ENCODE assay signal across 40 cellular contexts in the genomic region with DNA sequence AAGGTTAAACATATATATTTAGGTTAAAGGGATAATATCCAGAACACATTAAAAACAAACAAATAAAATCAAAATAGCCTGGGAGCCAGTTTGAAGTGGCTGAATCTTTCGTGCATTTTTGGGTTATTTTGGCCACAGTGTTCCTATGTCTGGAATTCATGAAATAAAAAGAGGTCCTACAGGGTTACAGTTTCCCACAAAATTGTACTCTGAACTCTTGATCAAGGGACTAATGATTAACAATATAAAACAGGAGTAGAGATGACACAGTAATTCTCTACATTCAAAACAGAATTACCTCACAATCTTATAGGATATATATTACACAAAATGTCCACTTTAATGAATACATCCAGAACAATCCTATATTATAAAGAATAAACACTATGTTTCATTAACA.
"Had no signal": no experiment of that assay in that cellular context is flagged by ENCODE, and none has a peak within 500 bp of the region (broad histone marks: within the 10 kb centered on the region; RNA-seq: fewer than 3 reads in every experiment).

No MANE protein-coding gene starts in this region.

- H3K27me3 Mint-ChIP-seq: activated CD4-positive, alpha-beta memory T cell treated with anti-CD3 and anti-CD28 coated beads, Interleukin-2, amount 10 ng/mL, durations not matched to agents 7 days and 5 days; activated CD4-positive, alpha-beta T cell treated with anti-CD3 and anti-CD28 coated beads for 36 hours; activated CD4-positive, alpha-beta T cell treated with anti-CD3 and anti-CD28 coated beads, Interleukin-2, amount 10 ng/mL, durations not matched to agents 7 days and 5 days; activated CD8-positive, alpha-beta memory T cell treated with anti-CD3 and anti-CD28 coated beads, Interleukin-2, amount 10 ng/mL, durations not matched to agents 7 days and 5 days; activated naive CD4-positive, alpha-beta T cell treated with anti-CD3 and anti-CD28 coated beads, Interleukin-2, amount 10 ng/mL, durations not matched to agents 7 days and 5 days; activated naive CD4-positive, alpha-beta T cell treated with anti-CD3 and anti-CD28 coated beads, Interleukin-2, amount 50 U/mL, for 24 hours; activated naive CD8-positive, alpha-beta T cell; activated naive CD8-positive, alpha-beta T cell treated with anti-CD3 and anti-CD28 coated beads, Interleukin-2, amount 10 ng/mL, durations not matched to agents 7 days and 5 days; activated naive CD8-positive, alpha-beta T cell treated with anti-CD3 and anti-CD28 coated beads, Interleukin-2, amount 50 U/mL, for 24 hours; activated T-cell treated with anti-CD3 and anti-CD28 coated beads, Interleukin-2, amount 50 U/mL, for 24 hours; brain; central memory CD8-positive, alpha-beta T cell had no signal

- H3K27ac ChIP-seq: ascending aorta, cardiac muscle cell, WERI-Rb-1 had no signal

- DNase-seq: activated CD4-positive, alpha-beta memory T cell treated with anti-CD3 and anti-CD28 coated beads, Interleukin-2, amount 10 ng/mL, durations not matched to agents 7 days and 5 days; activated CD4-positive, alpha-beta T cell treated with anti-CD3 and anti-CD28 coated beads for 1 hour; activated CD4-positive, alpha-beta T cell treated with anti-CD3 and anti-CD28 coated beads for 36 hours; activated CD4-positive, alpha-beta T cell treated with anti-CD3 and anti-CD28 coated beads for 48 hours; activated CD4-positive, alpha-beta T cell treated with anti-CD3 and anti-CD28 coated beads, Interleukin-2, amount 10 ng/mL, durations not matched to agents 7 days and 5 days; activated CD4-positive, alpha-beta T cell treated with anti-CD3 and anti-CD28 coated beads, Interleukin-2, amount 50 U/mL, for 48 hours; activated CD4-positive, CD25-positive, alpha-beta regulatory T cell; activated CD8-positive, alpha-beta memory T cell treated with anti-CD3 and anti-CD28 coated beads for 24 hours; activated CD8-positive, alpha-beta memory T cell treated with anti-CD3 and anti-CD28 coated beads, Interleukin-2, amount 10 ng/mL, durations not matched to agents 7 days and 5 days; activated CD8-positive, alpha-beta memory T cell treated with anti-CD3 and anti-CD28 coated beads, Interleukin-2, amount 50 U/mL, for 48 hours; activated CD8-positive, alpha-beta T cell treated with anti-CD3 and anti-CD28 coated beads, Interleukin-2, amount 10 ng/mL, durations not matched to agents 7 days and 5 days; activated effector memory CD4-positive, alpha-beta T cell treated with Interleukin-2 at 50 U/mL for 16 hours; activated gamma-delta T cell; activated naive CD4-positive, alpha-beta T cell treated with anti-CD3 and anti-CD28 coated beads, Interleukin-2, amount 10 ng/mL, durations not matched to agents 7 days and 5 days; activated naive CD4-positive, alpha-beta T cell treated with Interleukin-2 at 50 U/mL for 16 hours; activated naive CD8-positive, alpha-beta T cell treated with anti-CD3 and anti-CD28 coated beads, Interleukin-2, amount 10 ng/mL, durations not matched to agents 7 days and 5 days; activated naive CD8-positive, alpha-beta T cell treated with anti-CD3 and anti-CD28 coated beads, Interleukin-2, amount 50 U/mL, for 24 hours; activated T-cell treated with anti-CD3 and anti-CD28 coated beads, Interleukin-2, amount 50 U/mL, for 24 hours; activated T-cell treated with anti-CD3 and anti-CD28 coated beads, Interleukin-2, amount 50 U/mL, for 48 hours; amygdala; anterior cingulate cortex; caudate nucleus; cerebellar nuclear complex; T-helper 1 cell; T-helper 2 cell; T-helper 9 cell; WERI-Rb-1 had no signal

- H3K9me3 Mint-ChIP-seq: activated CD4-positive, alpha-beta memory T cell treated with anti-CD3 and anti-CD28 coated beads, Interleukin-2, amount 10 ng/mL, durations not matched to agents 7 days and 5 days; activated CD4-positive, alpha-beta T cell treated with anti-CD3 and anti-CD28 coated beads, Interleukin-2, amount 10 ng/mL, durations not matched to agents 7 days and 5 days; activated naive CD4-positive, alpha-beta T cell treated with anti-CD3 and anti-CD28 coated beads, Interleukin-2, amount 10 ng/mL, durations not matched to agents 7 days and 5 days; activated naive CD4-positive, alpha-beta T cell treated with anti-CD3 and anti-CD28 coated beads, Interleukin-2, amount 50 U/mL, for 24 hours; activated naive CD8-positive, alpha-beta T cell treated with anti-CD3 and anti-CD28 coated beads, Interleukin-2, amount 10 ng/mL, durations not matched to agents 7 days and 5 days; activated naive CD8-positive, alpha-beta T cell treated with anti-CD3 and anti-CD28 coated beads, Interleukin-2, amount 50 U/mL, for 24 hours; activated T-cell treated with anti-CD3 and anti-CD28 coated beads, Interleukin-2, amount 50 U/mL, for 24 hours; activated T-helper 2 cell treated with anti-CD3 and anti-CD28 coated beads, Interferon-gamma antibody, Interleukin-2, Interleukin-4, amounts not matched to agents 10 μg/mL and 5 μg/mL and 100 μg/mL, durations not matched to agents 14 hours and 24 hours and 36 hours; brain; central memory CD8-positive, alpha-beta T cell; T-helper 1 cell treated with Interleukin-12 subunit alpha and Interleukin-12 subunit beta and Interleukin-4 antibody, amounts not matched to agents 30 μg/mL and 1 μg/mL, for 36 hours; T-helper 2 cell treated with Interferon-gamma antibody and Interleukin-4, amounts not matched to agents 5 μg/mL and 100 μg/mL, for 36 hours; WTC11 had no signal

- H3K4me3 ChIP-seq: ascending aorta, cardiac muscle cell had no signal

- H3K9me3 ChIP-seq: ascending aorta had no signal

- ATAC-seq: activated CD4-positive, alpha-beta T cell treated with anti-CD3 and anti-CD28 coated beads for 36 hours; activated CD4-positive, CD25-positive, alpha-beta regulatory T cell treated with anti-CD3 and anti-CD28 coated beads, Interleukin-2, amount 50 U/mL, for 24 hours; activated CD8-positive, alpha-beta memory T cell treated with anti-CD3 and anti-CD28 coated beads, Interleukin-2, amount 10 ng/mL, durations not matched to agents 7 days and 5 days; activated CD8-positive, alpha-beta T cell treated with anti-CD3 and anti-CD28 coated beads, Interleukin-2, amount 10 ng/mL, durations not matched to agents 7 days and 5 days; activated naive CD8-positive, alpha-beta T cell treated with anti-CD3 and anti-CD28 coated beads, Interleukin-2, amount 50 U/mL, for 24 hours; WTC11 had no signal

- H3K4me3 Mint-ChIP-seq: activated CD4-positive, alpha-beta memory T cell treated with anti-CD3 and anti-CD28 coated beads, Interleukin-2, amount 10 ng/mL, durations not matched to agents 7 days and 5 days; activated CD4-positive, alpha-beta T cell treated with anti-CD3 and anti-CD28 coated beads for 36 hours; activated CD4-positive, alpha-beta T cell treated with anti-CD3 and anti-CD28 coated beads, Interleukin-2, amount 10 ng/mL, durations not matched to agents 7 days and 5 days; activated CD8-positive, alpha-beta memory T cell treated with anti-CD3 and anti-CD28 coated beads, Interleukin-2, amount 10 ng/mL, durations not matched to agents 7 days and 5 days; activated CD8-positive, alpha-beta T cell treated with anti-CD3 and anti-CD28 coated beads, Interleukin-2, amount 10 ng/mL, durations not matched to agents 7 days and 5 days; activated naive CD4-positive, alpha-beta T cell treated with anti-CD3 and anti-CD28 coated beads, Interleukin-2, amount 10 ng/mL, durations not matched to agents 7 days and 5 days; activated naive CD4-positive, alpha-beta T cell treated with anti-CD3 and anti-CD28 coated beads, Interleukin-2, amount 50 U/mL, for 24 hours; activated naive CD8-positive, alpha-beta T cell; activated naive CD8-positive, alpha-beta T cell treated with anti-CD3 and anti-CD28 coated beads, Interleukin-2, amount 10 ng/mL, durations not matched to agents 7 days and 5 days; activated naive CD8-positive, alpha-beta T cell treated with anti-CD3 and anti-CD28 coated beads, Interleukin-2, amount 50 U/mL, for 24 hours; activated T-cell treated with anti-CD3 and anti-CD28 coated beads, Interleukin-2, amount 50 U/mL, for 24 hours; brain; central memory CD8-positive, alpha-beta T cell; T-helper 1 cell treated with Interleukin-12 subunit alpha and Interleukin-12 subunit beta and Interleukin-4 antibody, amounts not matched to agents 30 μg/mL and 1 μg/mL, for 36 hours; T-helper 2 cell treated with Interferon-gamma antibody and Interleukin-4, amounts not matched to agents 5 μg/mL and 100 μg/mL, for 36 hours; WTC11 had no signal

- H3K27me3 ChIP-seq: ascending aorta, cardiac muscle cell had no signal

- H3K4me1 ChIP-seq: ascending aorta had no signal

- H3K4me1 Mint-ChIP-seq: brain, WTC11 had no signal

- H3K27ac Mint-ChIP-seq: activated CD4-positive, alpha-beta memory T cell treated with anti-CD3 and anti-CD28 coated beads, Interleukin-2, amount 10 ng/mL, durations not matched to agents 7 days and 5 days; activated CD4-positive, alpha-beta T cell treated with anti-CD3 and anti-CD28 coated beads for 36 hours; activated CD4-positive, alpha-beta T cell treated with anti-CD3 and anti-CD28 coated beads, Interleukin-2, amount 10 ng/mL, durations not matched to agents 7 days and 5 days; activated CD8-positive, alpha-beta memory T cell treated with anti-CD3 and anti-CD28 coated beads, Interleukin-2, amount 10 ng/mL, durations not matched to agents 7 days and 5 days; activated CD8-positive, alpha-beta T cell treated with anti-CD3 and anti-CD28 coated beads, Interleukin-2, amount 10 ng/mL, durations not matched to agents 7 days and 5 days; activated naive CD4-positive, alpha-beta T cell treated with anti-CD3 and anti-CD28 coated beads, Interleukin-2, amount 10 ng/mL, durations not matched to agents 7 days and 5 days; activated naive CD4-positive, alpha-beta T cell treated with anti-CD3 and anti-CD28 coated beads, Interleukin-2, amount 50 U/mL, for 24 hours; activated naive CD8-positive, alpha-beta T cell; activated naive CD8-positive, alpha-beta T cell treated with anti-CD3 and anti-CD28 coated beads, Interleukin-2, amount 10 ng/mL, durations not matched to agents 7 days and 5 days; activated naive CD8-positive, alpha-beta T cell treated with anti-CD3 and anti-CD28 coated beads, Interleukin-2, amount 50 U/mL, for 24 hours; activated T-cell treated with anti-CD3 and anti-CD28 coated beads, Interleukin-2, amount 50 U/mL, for 24 hours; activated T-helper 2 cell treated with anti-CD3 and anti-CD28 coated beads, Interferon-gamma antibody, Interleukin-2, Interleukin-4, amounts not matched to agents 10 μg/mL and 5 μg/mL and 100 μg/mL, durations not matched to agents 14 hours and 24 hours and 36 hours; brain; T-helper 1 cell treated with Interleukin-12 subunit alpha and Interleukin-12 subunit beta and Interleukin-4 antibody, amounts not matched to agents 30 μg/mL and 1 μg/mL, for 36 hours; T-helper 2 cell treated with Interferon-gamma antibody and Interleukin-4, amounts not matched to agents 5 μg/mL and 100 μg/mL, for 36 hours; WTC11 had no signal

- FAIRE-seq: bronchial epithelial cell, TTC549 had no signal
